8 cellular contexts compared by ENCODE assay signal in genomic region chrX:135003876-135004623, GRCh38. TPM values are rescaled to one million over a fixed set of nuclear protein-coding genes. Genes with fewer than 3 reads are reported as not detected.
DNase-seq lines count a peak whose midpoint lies in the region; ATAC-seq and TF ChIP-seq lines count a peak whose summit lies in the region.

No MANE protein-coding gene starts in this region.

- H3K27me3 ChIP-seq in PC-9 (ENCODE audit: insufficient read depth, low read depth) (no peaks in the 10 kb centered on the region), esophagus muscularis mucosa (peaks cover 0 to 5% (median 0%) of the 10 kb centered on the region in 4 donors)

- WGBS in esophagus muscularis mucosa = 48% methylated on average over 33 of the region's 35 CpGs

- no peak for TF ChIP-seq EP300 in esophagus muscularis mucosa (IDR thresholded peaks at IDR 0.05)

- H3F3A ChIP-seq in PC-9 (ENCODE audit: insufficient read depth, low read depth) = peaks cover 18% of the 10 kb centered on the region; the same call in 1 of the 2 replicates

- H3K9me2 ChIP-seq in PC-9 (ENCODE audit: insufficient read depth) = no peaks in the 10 kb centered on the region

- no TSS peak for BruUV-seq in PC-9 (replicated peaks; lab: Mats Ljungman, UMichigan)

- H3K4me1 Mint-ChIP-seq in activated T-cell treated with anti-CD3 and anti-CD28 coated beads, Interleukin-2, amount 50 U/mL, for 72 hours (ENCODE audit: low read depth) = peaks cover 10% of the 10 kb centered on the region

- no peak overlapping the region for H3K27ac Mint-ChIP-seq in activated T-cell treated with anti-CD3 and anti-CD28 coated beads, Interleukin-2, amount 50 U/mL, for 72 hours

- no peaks in the 10 kb centered on the region for H3K79me2 ChIP-seq in PC-9 (ENCODE audit: low read depth)

- H3K4me3 ChIP-seq in Jurkat, Clone E6-1 (ENCODE audit: low read length) = peak overlapping the region; percentile 61
- H3K4me3 ChIP-seq in PC-9 (peak overlapping the region; percentile 65), esophagus muscularis mucosa (peak overlapping the region; percentile 48 to 58 (median 52))

- CTCF ChIA-PET in PC-9 (lab: Charles Lee) = no interaction called here

- H3K4me2 ChIP-seq in PC-9 = peak overlapping the region; percentile 84

- H3K36me3 ChIP-seq in PC-9 (ENCODE audit: low read depth) (no peaks in the 10 kb centered on the region), esophagus muscularis mucosa (no peaks in the 10 kb centered on the region)

- TF ChIP-seq CTCF in PC-9 (conservative IDR thresholded peaks at IDR 0.05) (no peak), esophagus muscularis mucosa (IDR thresholded peaks at IDR 0.05) (no peak)

- POLR2A ChIA-PET in PC-9 (lab: Charles Lee; ENCODE audit: unreplicated experiment) = interaction anchor here (0.6 to 1.0 kb wide), 3 partner anchors 18 to 1147 kb away, joined by 3 to 6 read pairs (median 4); a partner anchor contains a TSS

- intact Hi-C loops in PC-9 (cut with micrococcal nuclease; ENCODE audit: unreplicated experiment) (loop anchor here (2.0 kb wide), 1 partner anchor 49 kb away; the partner anchor contains the start of gene RTL8A), esophagus muscularis mucosa (cut with DNase I) (no loop called here)

- H4K20me1 ChIP-seq in PC-9 (ENCODE audit: insufficient read depth) = no peaks in the 10 kb centered on the region

- no peaks in the 10 kb centered on the region for H3K9me3 Mint-ChIP-seq in activated T-cell treated with anti-CD3 and anti-CD28 coated beads, Interleukin-2, amount 50 U/mL, for 72 hours

- DNase-seq in DMS 273 (lab: John Stamatoyannopoulos, UW; ENCODE audit: unreplicated experiment) (peak; percentile 96), PC-9 (peak; percentile 84 to 98), esophagus muscularis mucosa (ENCODE audit: extremely low spot score) (peak; percentile 93), myocyte (ENCODE audit: low read depth) (peak; percentile 87)
- peak; percentile 77 for DNase-seq in Jurkat, Clone E6-1 (ENCODE audit: low read depth, low spot score)
- peak; percentile 92 for DNase-seq in activated T-cell treated with anti-CD3 and anti-CD28 coated beads, Interleukin-2, amount 50 U/mL, for 72 hours
- peak; percentile 67 to 75 for DNase-seq in stimulated activated CD8-positive, alpha-beta memory T cell treated with anti-CD3 and anti-CD28 coated beads, Interleukin-7, amount 100 ng/mL, for 1 hour (ENCODE audit: low read depth in 2 of 2)

- H2AFZ ChIP-seq in PC-9 = peak overlapping the region; percentile 93

- no peak for TF ChIP-seq POLR2A in esophagus muscularis mucosa (IDR thresholded peaks at IDR 0.05; ENCODE audit: low read depth)

- H3K4me1 ChIP-seq in PC-9 (replicated peaks; ENCODE audit: insufficient read depth) = peaks cover 35% of the 10 kb centered on the region
- H3K4me1 ChIP-seq in esophagus muscularis mucosa = peaks cover 0 to 14% (median 13%) of the 10 kb centered on the region in 4 donors

- no peaks in the 10 kb centered on the region for H3K36me3 Mint-ChIP-seq in activated T-cell treated with anti-CD3 and anti-CD28 coated beads, Interleukin-2, amount 50 U/mL, for 72 hours (ENCODE audit: insufficient read depth in 2 of 2)

- H3K9me3 ChIP-seq in PC-9 (ENCODE audit: insufficient read depth, low read depth) = no peaks in the 10 kb centered on the region
- H3K9me3 ChIP-seq in esophagus muscularis mucosa = no peaks in the 10 kb centered on the region

- H3K27ac ChIP-seq in PC-9 (peak overlapping the region; percentile 39), esophagus muscularis mucosa (replicated peaks in 1 of 4) (peak overlapping the region; percentile 31 to 73 (median 70))

- peak overlapping the region; percentile 85 to 90 for H3K4me3 Mint-ChIP-seq in activated T-cell treated with anti-CD3 and anti-CD28 coated beads, Interleukin-2, amount 50 U/mL, for 72 hours

- peaks cover 51% of the 10 kb centered on the region for H3K27me3 Mint-ChIP-seq in activated T-cell treated with anti-CD3 and anti-CD28 coated beads, Interleukin-2, amount 50 U/mL, for 72 hours (ENCODE audit: low read depth)

- peak; percentile 95 for ATAC-seq in GM21717 (IDR thresholded peaks at IDR 0.05; ENCODE audit: unreplicated experiment)
- ATAC-seq in activated T-cell treated with anti-CD3 and anti-CD28 coated beads, Interleukin-2, amount 50 U/mL, for 72 hours (replicated peaks in 1 of 2) = peak; percentile 97

RNA-seq across cellular contexts. Expression of gene SMIM10, which starts 13.3 kb away (rescaled TPM):
- polyA plus RNA-seq in Jurkat, Clone E6-1 (2012; ENCODE audit: insufficient read depth, insufficient read length) = not detected
- total RNA-seq in PC-9 (2021) = 0.50 and 0.52 TPM in 2 replicates
- under 1 TPM; 0.88 to 0.99 TPM for total RNA-seq in activated T-cell treated with anti-CD3 and anti-CD28 coated beads, Interleukin-2, amount 50 U/mL, for 72 hours
- 10 to 100 TPM in 3 of 4 donors, 1 to 10 TPM in 1; 8.9 to 12.9 (median 11.6) TPM for total RNA-seq in esophagus muscularis mucosa
- 0.31 and 4.7 TPM in 2 replicates for total RNA-seq in myocyte
- 3.1 TPM for polyA plus RNA-seq in myocyte (2012)

RNA-seq across cellular contexts. Expression of gene RTL8B, which starts 18.3 kb away (rescaled TPM):
- not detected for polyA plus RNA-seq in Jurkat, Clone E6-1 (2012; ENCODE audit: insufficient read depth, insufficient read length)
- total RNA-seq in PC-9 (2021) = 12.0 and 12.6 TPM in 2 replicates
- under 1 TPM; 0.38 to 0.51 TPM for total RNA-seq in activated T-cell treated with anti-CD3 and anti-CD28 coated beads, Interleukin-2, amount 50 U/mL, for 72 hours
- total RNA-seq in esophagus muscularis mucosa = 10 to 100 TPM; 13.7 to 19.1 (median 15.9) TPM
- total RNA-seq in myocyte = 12.1 and 20.9 TPM in 2 replicates
- polyA plus RNA-seq in myocyte (2012) = 17.0 TPM

RNA-seq across cellular contexts. Expression of gene RTL8C, which starts 28.1 kb away (rescaled TPM):
- not detected for polyA plus RNA-seq in Jurkat, Clone E6-1 (2012; ENCODE audit: insufficient read depth, insufficient read length)
- total RNA-seq in PC-9 (2021) (68.8 and 80.0 TPM in 2 replicates), esophagus muscularis mucosa (100 to 1,000 TPM; 102 to 155 (median 140) TPM), myocyte (152 and 179 TPM in 2 replicates)
- 10 to 100 TPM; 16.0 to 19.6 TPM for total RNA-seq in activated T-cell treated with anti-CD3 and anti-CD28 coated beads, Interleukin-2, amount 50 U/mL, for 72 hours
- polyA plus RNA-seq in myocyte (2012) = 302 TPM

RNA-seq across cellular contexts. Expression of gene RTL8A, which starts 47.9 kb away (rescaled TPM):
- polyA plus RNA-seq in Jurkat, Clone E6-1 (2012; ENCODE audit: insufficient read depth, insufficient read length) = 12.0 TPM
- total RNA-seq in PC-9 (2021) = 75.1 and 76.6 TPM in 2 replicates
- total RNA-seq in activated T-cell treated with anti-CD3 and anti-CD28 coated beads, Interleukin-2, amount 50 U/mL, for 72 hours = 10 to 100 TPM; 14.6 to 14.7 TPM
- 10 to 100 TPM; 22.7 to 37.6 (median 34.9) TPM for total RNA-seq in esophagus muscularis mucosa
- total RNA-seq in myocyte = 12.0 and 28.3 TPM in 2 replicates
- polyA plus RNA-seq in myocyte (2012) = 85.5 TPM

Comparison
In these comparisons a context has a peak if more than half of its experiments do, and no peak if none do; other contexts are left out.
1. Peak in every context shown above with its lines: DNase-seq, ATAC-seq, H3K4me3 ChIP-seq and H3K27ac ChIP-seq.